ENCODE assay signal across 1 cellular context in the genomic region with DNA sequence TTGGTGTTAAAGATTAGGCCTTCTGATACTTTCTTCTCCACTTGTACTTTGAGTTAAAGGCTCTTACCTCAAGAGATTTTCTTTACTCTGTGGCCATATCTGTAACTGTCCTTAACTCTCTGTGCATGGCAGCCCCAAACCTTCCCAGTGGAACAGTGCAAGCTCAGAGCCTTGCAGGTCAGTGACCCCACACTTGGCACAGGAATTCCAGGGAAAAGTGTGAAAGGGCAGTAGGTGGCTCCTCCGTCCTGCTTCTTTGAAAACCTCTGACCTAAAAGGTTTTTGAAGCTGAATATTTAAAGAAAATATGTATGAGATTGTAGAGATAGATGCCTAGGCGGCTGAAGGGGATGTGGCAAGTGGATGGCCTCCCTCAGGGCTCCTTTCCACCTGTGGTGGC.
TF ChIP-seq lines count a peak whose summit lies in the region.

No MANE protein-coding gene starts in this region.

TF ChIP-seq in SK-N-SH, 30 proteins besides CTCF, POLR2A, EP300 and RAD21:
- TF ChIP-seq, protein P1, sequence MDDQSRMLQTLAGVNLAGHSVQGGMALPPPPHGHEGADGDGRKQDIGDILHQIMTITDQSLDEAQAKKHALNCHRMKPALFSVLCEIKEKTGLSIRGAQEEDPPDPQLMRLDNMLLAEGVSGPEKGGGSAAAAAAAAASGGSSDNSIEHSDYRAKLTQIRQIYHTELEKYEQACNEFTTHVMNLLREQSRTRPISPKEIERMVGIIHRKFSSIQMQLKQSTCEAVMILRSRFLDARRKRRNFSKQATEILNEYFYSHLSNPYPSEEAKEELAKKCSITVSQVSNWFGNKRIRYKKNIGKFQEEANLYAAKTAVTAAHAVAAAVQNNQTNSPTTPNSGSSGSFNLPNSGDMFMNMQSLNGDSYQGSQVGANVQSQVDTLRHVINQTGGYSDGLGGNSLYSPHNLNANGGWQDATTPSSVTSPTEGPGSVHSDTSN (IDR thresholded peaks at IDR 0.05) = no peak
- TF ChIP-seq, protein P2, sequence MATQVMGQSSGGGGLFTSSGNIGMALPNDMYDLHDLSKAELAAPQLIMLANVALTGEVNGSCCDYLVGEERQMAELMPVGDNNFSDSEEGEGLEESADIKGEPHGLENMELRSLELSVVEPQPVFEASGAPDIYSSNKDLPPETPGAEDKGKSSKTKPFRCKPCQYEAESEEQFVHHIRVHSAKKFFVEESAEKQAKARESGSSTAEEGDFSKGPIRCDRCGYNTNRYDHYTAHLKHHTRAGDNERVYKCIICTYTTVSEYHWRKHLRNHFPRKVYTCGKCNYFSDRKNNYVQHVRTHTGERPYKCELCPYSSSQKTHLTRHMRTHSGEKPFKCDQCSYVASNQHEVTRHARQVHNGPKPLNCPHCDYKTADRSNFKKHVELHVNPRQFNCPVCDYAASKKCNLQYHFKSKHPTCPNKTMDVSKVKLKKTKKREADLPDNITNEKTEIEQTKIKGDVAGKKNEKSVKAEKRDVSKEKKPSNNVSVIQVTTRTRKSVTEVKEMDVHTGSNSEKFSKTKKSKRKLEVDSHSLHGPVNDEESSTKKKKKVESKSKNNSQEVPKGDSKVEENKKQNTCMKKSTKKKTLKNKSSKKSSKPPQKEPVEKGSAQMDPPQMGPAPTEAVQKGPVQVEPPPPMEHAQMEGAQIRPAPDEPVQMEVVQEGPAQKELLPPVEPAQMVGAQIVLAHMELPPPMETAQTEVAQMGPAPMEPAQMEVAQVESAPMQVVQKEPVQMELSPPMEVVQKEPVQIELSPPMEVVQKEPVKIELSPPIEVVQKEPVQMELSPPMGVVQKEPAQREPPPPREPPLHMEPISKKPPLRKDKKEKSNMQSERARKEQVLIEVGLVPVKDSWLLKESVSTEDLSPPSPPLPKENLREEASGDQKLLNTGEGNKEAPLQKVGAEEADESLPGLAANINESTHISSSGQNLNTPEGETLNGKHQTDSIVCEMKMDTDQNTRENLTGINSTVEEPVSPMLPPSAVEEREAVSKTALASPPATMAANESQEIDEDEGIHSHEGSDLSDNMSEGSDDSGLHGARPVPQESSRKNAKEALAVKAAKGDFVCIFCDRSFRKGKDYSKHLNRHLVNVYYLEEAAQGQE (IDR thresholded peaks at IDR 0.05; ENCODE audit: low read depth, low read length) = no peak
- no peak for TF ChIP-seq POLR2AphosphoS5 (IDR thresholded peaks at IDR 0.05; ENCODE audit: low read depth, low read length)
- no peak for TF ChIP-seq RXRA (IDR thresholded peaks at IDR 0.05; ENCODE audit: borderline replicate concordance, low read depth)
- TF ChIP-seq ELF1 (IDR thresholded peaks at IDR 0.05) = no peak
- TF ChIP-seq, protein P3, sequence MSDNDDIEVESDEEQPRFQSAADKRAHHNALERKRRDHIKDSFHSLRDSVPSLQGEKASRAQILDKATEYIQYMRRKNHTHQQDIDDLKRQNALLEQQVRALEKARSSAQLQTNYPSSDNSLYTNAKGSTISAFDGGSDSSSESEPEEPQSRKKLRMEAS (IDR thresholded peaks at IDR 0.05; ENCODE audit: low read depth) = no peak
- TF ChIP-seq EZH2phosphoT487 (IDR thresholded peaks at IDR 0.05; ENCODE audit: borderline replicate concordance, low read depth) = no peak
- TF ChIP-seq, protein P4, sequence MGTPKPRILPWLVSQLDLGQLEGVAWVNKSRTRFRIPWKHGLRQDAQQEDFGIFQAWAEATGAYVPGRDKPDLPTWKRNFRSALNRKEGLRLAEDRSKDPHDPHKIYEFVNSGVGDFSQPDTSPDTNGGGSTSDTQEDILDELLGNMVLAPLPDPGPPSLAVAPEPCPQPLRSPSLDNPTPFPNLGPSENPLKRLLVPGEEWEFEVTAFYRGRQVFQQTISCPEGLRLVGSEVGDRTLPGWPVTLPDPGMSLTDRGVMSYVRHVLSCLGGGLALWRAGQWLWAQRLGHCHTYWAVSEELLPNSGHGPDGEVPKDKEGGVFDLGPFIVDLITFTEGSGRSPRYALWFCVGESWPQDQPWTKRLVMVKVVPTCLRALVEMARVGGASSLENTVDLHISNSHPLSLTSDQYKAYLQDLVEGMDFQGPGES (IDR thresholded peaks at IDR 0.05; ENCODE audit: low read depth, low read length) = no peak
